ENCODE assay signal across 9 cellular contexts in genomic region chr7:47577351-47577919, GRCh38. TPM values are rescaled to one million over a fixed set of nuclear protein-coding genes. Genes with fewer than 3 reads are reported as not detected.
A peak's percentile ranks its signal among the peaks of the same experiment; 100 is the strongest.
DNase-seq lines count a peak whose midpoint lies in the region; ATAC-seq and TF ChIP-seq lines count a peak whose summit lies in the region.
"Had no signal": no experiment of that assay in that cellular context is flagged by ENCODE, and none has a peak within 500 bp of the region (broad histone marks: within the 10 kb centered on the region; RNA-seq: fewer than 3 reads in every experiment).

No MANE protein-coding gene starts in this region.

- CTCF ChIA-PET in PC-9 (lab: Charles Lee) = no interaction called here

- H3K4me3 ChIP-seq in PC-9 (peak overlapping the region; percentile 32; the same call in 1 of the 2 replicates), esophagus muscularis mucosa (peak overlapping the region in 3 of 4 donors; percentile 32 to 44 (median 33)), neuronal stem cell (ENCODE audit: low read length in 2 of 2) (no peak overlapping the region), upper lobe of right lung (peak overlapping the region; percentile 23)
- H3K4me3 ChIP-seq: cardiac muscle cell had no signal

- no peak for TF ChIP-seq EP300 in esophagus muscularis mucosa (IDR thresholded peaks at IDR 0.05)

- no peak overlapping the region for H4K91ac ChIP-seq in neuronal stem cell (ENCODE audit: low read depth, low read length, poor library complexity)

- H3K79me1 ChIP-seq in neuronal stem cell (ENCODE audit: low read depth, low read length) = no peaks in the 10 kb centered on the region

- POLR2A ChIA-PET in PC-9 (lab: Charles Lee; ENCODE audit: unreplicated experiment) = no interaction called here

- H2BK5ac ChIP-seq in neuronal stem cell (ENCODE audit: low read length) = peak overlapping the region; percentile 45

- peaks cover 27% of the 10 kb centered on the region for H3K4me1 Mint-ChIP-seq in activated naive CD8-positive, alpha-beta T cell treated with anti-CD3 and anti-CD28 coated beads, Interleukin-2, amount 50 U/mL, for 24 hours

- intact Hi-C loops in PC-9 (cut with micrococcal nuclease; ENCODE audit: unreplicated experiment) (loop anchor here (2.0 to 10.0 kb wide), 5 partner anchors 91 to 510 kb away; partner anchors contain the start of gene UPP1), esophagus muscularis mucosa (cut with DNase I) (no loop called here), upper lobe of right lung (cut with DNase I) (no loop called here)

- peaks cover 15% of the 10 kb centered on the region for H3K27me3 Mint-ChIP-seq in activated naive CD8-positive, alpha-beta T cell treated with anti-CD3 and anti-CD28 coated beads, Interleukin-2, amount 50 U/mL, for 24 hours

- 48% methylated on average over 14 of the region's 14 CpGs for WGBS in esophagus muscularis mucosa
- no CpG with 5 or more reads among the region's 14 CpGs for WGBS in neuronal stem cell (ENCODE audit: extremely low coverage in 2 of 2, insufficient read length in 2 of 2, insufficient replicate concordance in 1 of 2), 2 donors

- H3K4me1 ChIP-seq in PC-9 (replicated peaks; ENCODE audit: insufficient read depth) (peaks cover 78% of the 10 kb centered on the region), esophagus muscularis mucosa (peaks cover 75 to 100% (median 96%) of the 10 kb centered on the region in 4 donors), neuronal stem cell (ENCODE audit: control insufficient read depth in 2 of 2, insufficient read depth in 1 of 2, low read depth in 1 of 2, low read length in 2 of 2) (peaks cover 7 to 19% of the 10 kb centered on the region in 2 donors), upper lobe of right lung (peaks cover 83% of the 10 kb centered on the region)

- peak overlapping the region; percentile 87 for H3K27ac ChIP-seq in PC-9
- H3K27ac ChIP-seq in esophagus muscularis mucosa (replicated peaks in 1 of 4) = peak overlapping the region; percentile 77 to 87 (median 84)
- no peak overlapping the region for H3K27ac ChIP-seq in neuronal stem cell (replicated peaks; ENCODE audit: low read length)
- peak overlapping the region; percentile 86 for H3K27ac ChIP-seq in upper lobe of right lung
- H3K27ac ChIP-seq: cardiac muscle cell had no signal

- H3K27me3 ChIP-seq in PC-9 (ENCODE audit: insufficient read depth, low read depth) = no peaks in the 10 kb centered on the region
- H3K27me3 ChIP-seq in esophagus muscularis mucosa = no peaks in the 10 kb centered on the region
- H3K27me3 ChIP-seq in neuronal stem cell (ENCODE audit: control insufficient read depth in 3 of 3, insufficient read depth in 3 of 3, low read depth in 1 of 3, low read length in 3 of 3) = peaks cover 0 to 4% (median 4%) of the 10 kb centered on the region in 3 experiments
- H3K27me3 ChIP-seq in upper lobe of right lung = no peaks in the 10 kb centered on the region

- no peaks in the 10 kb centered on the region for H3K9me3 Mint-ChIP-seq in activated naive CD8-positive, alpha-beta T cell treated with anti-CD3 and anti-CD28 coated beads, Interleukin-2, amount 50 U/mL, for 24 hours

- H3K4me2 ChIP-seq in PC-9 (peak overlapping the region; percentile 86), neuronal stem cell (ENCODE audit: insufficient read depth, low read length, poor library complexity, severe bottlenecking) (no peak overlapping the region)

- H3K27ac Mint-ChIP-seq in activated naive CD8-positive, alpha-beta T cell treated with anti-CD3 and anti-CD28 coated beads, Interleukin-2, amount 50 U/mL, for 24 hours = no peak overlapping the region

- H4K8ac ChIP-seq in neuronal stem cell (ENCODE audit: low read depth, low read length) = no peak overlapping the region

- BruUV-seq in PC-9 (replicated peaks; lab: Mats Ljungman, UMichigan) = no TSS peak

- DNase-seq in PC-9 (no peak), esophagus muscularis mucosa (ENCODE audit: extremely low spot score) (no peak), neuronal stem cell (ENCODE audit: low spot score) (no peak), upper lobe of right lung (no peak), ureter (ENCODE audit: low spot score) (no peak), NCI-H1694 treated with DMSO at 0.1 percent for 48 hours (lab: John Stamatoyannopoulos, UW) (no peak)
- DNase-seq in activated naive CD8-positive, alpha-beta T cell treated with anti-CD3 and anti-CD28 coated beads, Interleukin-2, amount 50 U/mL, for 24 hours = no peak
- DNase-seq: SHP77 had no signal

- no peaks in the 10 kb centered on the region for H3K9me3 ChIP-seq in PC-9 (ENCODE audit: insufficient read depth, low read depth)
- no peaks in the 10 kb centered on the region for H3K9me3 ChIP-seq in esophagus muscularis mucosa
- no peaks in the 10 kb centered on the region for H3K9me3 ChIP-seq in neuronal stem cell (replicated peaks in 1 of 2; ENCODE audit: control insufficient read depth in 2 of 2, insufficient read depth in 1 of 2, low read depth in 1 of 2, low read length in 2 of 2)
- no peaks in the 10 kb centered on the region for H3K9me3 ChIP-seq in upper lobe of right lung

- H3K4ac ChIP-seq in neuronal stem cell (ENCODE audit: low read length) = no peak overlapping the region

- no peaks in the 10 kb centered on the region for H3K9me2 ChIP-seq in PC-9 (ENCODE audit: insufficient read depth)

- H3K36me3 ChIP-seq in PC-9 (ENCODE audit: low read depth) (peaks cover 34% of the 10 kb centered on the region), esophagus muscularis mucosa (no peaks in the 10 kb centered on the region), neuronal stem cell (replicated peaks in 1 of 2; ENCODE audit: control insufficient read depth in 2 of 2, insufficient read depth in 2 of 2, low read length in 2 of 2) (peaks cover 0 to 3% of the 10 kb centered on the region in 2 donors), upper lobe of right lung (no peaks in the 10 kb centered on the region)
- H3K36me3 ChIP-seq: cardiac muscle cell had no signal

- ATAC-seq in upper lobe of right lung = no peak
- ATAC-seq in activated naive CD8-positive, alpha-beta T cell treated with anti-CD3 and anti-CD28 coated beads, Interleukin-2, amount 50 U/mL, for 24 hours = no peak

- no peaks in the 10 kb centered on the region for H3K36me3 Mint-ChIP-seq in activated naive CD8-positive, alpha-beta T cell treated with anti-CD3 and anti-CD28 coated beads, Interleukin-2, amount 50 U/mL, for 24 hours (ENCODE audit: low read depth)

- no peak overlapping the region for H3K4me3 Mint-ChIP-seq in activated naive CD8-positive, alpha-beta T cell treated with anti-CD3 and anti-CD28 coated beads, Interleukin-2, amount 50 U/mL, for 24 hours

- no peak overlapping the region for H3K14ac ChIP-seq in neuronal stem cell (ENCODE audit: low read length)

- H4K20me1 ChIP-seq in PC-9 (ENCODE audit: insufficient read depth) = no peaks in the 10 kb centered on the region

- TF ChIP-seq CTCF in PC-9 (conservative IDR thresholded peaks at IDR 0.05) (no peak), esophagus muscularis mucosa (IDR thresholded peaks at IDR 0.05) (no peak), upper lobe of right lung (IDR thresholded peaks at IDR 0.05) (no peak)

- no peak overlapping the region for H2BK120ac ChIP-seq in neuronal stem cell (ENCODE audit: low read depth, low read length)

- H2AFZ ChIP-seq in PC-9 (no peak overlapping the region), neuronal stem cell (ENCODE audit: low read length) (no peak overlapping the region)

- H2BK12ac ChIP-seq in neuronal stem cell (ENCODE audit: low read length) = no peak overlapping the region

- peaks cover 90% of the 10 kb centered on the region for H3K79me2 ChIP-seq in PC-9 (ENCODE audit: low read depth)

- H3F3A ChIP-seq in PC-9 (ENCODE audit: insufficient read depth, low read depth) = peaks cover 74% of the 10 kb centered on the region

- peak overlapping the region; percentile 44 for H3K18ac ChIP-seq in neuronal stem cell (ENCODE audit: low read length)

- H2AK5ac ChIP-seq in neuronal stem cell (ENCODE audit: low read depth, low read length) = peak overlapping the region; percentile 50

- no peak overlapping the region for H3K23ac ChIP-seq in neuronal stem cell (ENCODE audit: low read depth, low read length, poor library complexity)

- no peak for TF ChIP-seq POLR2A in esophagus muscularis mucosa (IDR thresholded peaks at IDR 0.05; ENCODE audit: low read depth)

- H3K9ac ChIP-seq in neuronal stem cell (ENCODE audit: low read depth, low read length, poor library complexity) = no peak overlapping the region

- no peak overlapping the region for H2BK15ac ChIP-seq in neuronal stem cell (ENCODE audit: low read length)

RNA-seq across cellular contexts. Expression of gene TNS3, which starts 4.5 kb away (rescaled TPM):
- total RNA-seq in PC-9 (2021) (111 and 143 TPM in 2 replicates), esophagus muscularis mucosa (10 to 100 TPM; 34.6 to 52.5 (median 48.6) TPM), upper lobe of right lung (168 TPM), ureter (48.7 TPM)
- 19.8 TPM for polyA plus RNA-seq in neuronal stem cell (2013, experiment 1 of 2)
- polyA plus RNA-seq in neuronal stem cell (2013, experiment 2 of 2) = 19.8 TPM

Comparison
In these comparisons a context has a peak if more than half of its experiments do, and no peak if none do; other contexts are left out.
1. H3K4me3 ChIP-seq: peak in PC-9 (single experiment), esophagus muscularis mucosa (3 of 4) and upper lobe of right lung (single experiment); none in neuronal stem cell (0 of 2).